1 cellular context compared by ENCODE assay signal in the genomic region with DNA sequence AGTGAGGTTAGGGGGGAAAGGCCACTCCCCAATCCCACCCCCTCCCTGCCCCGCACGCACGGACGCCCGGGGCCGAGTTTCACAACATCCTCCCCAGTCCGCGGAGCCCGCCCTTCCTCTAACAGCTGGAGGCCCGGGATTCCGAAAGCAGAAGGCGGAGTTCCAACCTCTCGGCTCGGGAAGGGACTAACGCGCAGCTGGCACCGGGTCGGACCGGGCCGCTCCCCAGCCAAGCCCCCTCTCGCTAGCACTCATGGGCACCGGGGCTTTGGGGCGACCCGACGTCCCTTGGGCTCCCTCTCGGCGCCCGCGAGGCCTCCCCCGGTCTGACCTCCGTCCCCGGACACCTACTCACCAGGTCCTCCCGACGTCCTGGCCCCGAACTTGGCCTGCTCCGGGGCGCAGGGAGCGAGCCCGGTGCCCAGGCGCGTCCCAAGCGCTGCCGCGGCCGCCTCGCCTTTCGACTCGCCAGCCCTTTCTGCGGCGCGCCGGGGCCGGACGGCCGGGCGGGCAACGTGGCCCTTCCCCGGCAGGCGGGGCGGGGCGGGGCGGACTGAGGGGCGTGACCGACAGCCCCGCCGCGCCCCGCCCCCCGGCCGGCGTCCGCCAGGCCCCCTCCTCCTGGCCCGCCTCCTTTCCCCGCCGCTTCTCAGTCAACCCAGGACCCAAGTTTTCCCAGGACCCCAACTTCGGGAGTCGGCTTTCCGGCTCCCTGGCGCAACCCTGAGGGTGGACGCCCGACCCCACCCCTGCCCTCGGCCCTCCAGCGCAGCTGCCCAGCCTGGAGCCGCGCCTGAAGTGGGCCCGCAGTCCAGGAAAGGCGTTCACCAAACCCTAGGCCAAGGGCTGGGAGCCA.
TF ChIP-seq lines count a peak whose summit lies in the region.

TSS of gene MGAT1 (minus strand) at position 482 of the 856 bp plus-strand sequence. CDS start 9,835 bp downstream, outside the sequence.

TF ChIP-seq in HepG2, 621 proteins besides CTCF, POLR2A, EP300 and RAD21 (continued from another document and continues in another):
- TF ChIP-seq, protein P1, sequence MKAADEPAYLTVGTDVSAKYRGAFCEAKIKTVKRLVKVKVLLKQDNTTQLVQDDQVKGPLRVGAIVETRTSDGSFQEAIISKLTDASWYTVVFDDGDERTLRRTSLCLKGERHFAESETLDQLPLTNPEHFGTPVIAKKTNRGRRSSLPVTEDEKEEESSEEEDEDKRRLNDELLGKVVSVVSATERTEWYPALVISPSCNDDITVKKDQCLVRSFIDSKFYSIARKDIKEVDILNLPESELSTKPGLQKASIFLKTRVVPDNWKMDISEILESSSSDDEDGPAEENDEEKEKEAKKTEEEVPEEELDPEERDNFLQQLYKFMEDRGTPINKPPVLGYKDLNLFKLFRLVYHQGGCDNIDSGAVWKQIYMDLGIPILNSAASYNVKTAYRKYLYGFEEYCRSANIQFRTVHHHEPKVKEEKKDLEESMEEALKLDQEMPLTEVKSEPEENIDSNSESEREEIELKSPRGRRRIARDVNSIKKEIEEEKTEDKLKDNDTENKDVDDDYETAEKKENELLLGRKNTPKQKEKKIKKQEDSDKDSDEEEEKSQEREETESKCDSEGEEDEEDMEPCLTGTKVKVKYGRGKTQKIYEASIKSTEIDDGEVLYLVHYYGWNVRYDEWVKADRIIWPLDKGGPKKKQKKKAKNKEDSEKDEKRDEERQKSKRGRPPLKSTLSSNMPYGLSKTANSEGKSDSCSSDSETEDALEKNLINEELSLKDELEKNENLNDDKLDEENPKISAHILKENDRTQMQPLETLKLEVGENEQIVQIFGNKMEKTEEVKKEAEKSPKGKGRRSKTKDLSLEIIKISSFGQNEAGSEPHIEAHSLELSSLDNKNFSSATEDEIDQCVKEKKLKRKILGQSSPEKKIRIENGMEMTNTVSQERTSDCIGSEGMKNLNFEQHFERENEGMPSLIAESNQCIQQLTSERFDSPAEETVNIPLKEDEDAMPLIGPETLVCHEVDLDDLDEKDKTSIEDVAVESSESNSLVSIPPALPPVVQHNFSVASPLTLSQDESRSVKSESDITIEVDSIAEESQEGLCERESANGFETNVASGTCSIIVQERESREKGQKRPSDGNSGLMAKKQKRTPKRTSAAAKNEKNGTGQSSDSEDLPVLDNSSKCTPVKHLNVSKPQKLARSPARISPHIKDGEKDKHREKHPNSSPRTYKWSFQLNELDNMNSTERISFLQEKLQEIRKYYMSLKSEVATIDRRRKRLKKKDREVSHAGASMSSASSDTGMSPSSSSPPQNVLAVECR (CRISPR knock-in tag; IDR thresholded peaks at IDR 0.05; ENCODE audit: borderline replicate concordance) = peak; percentile 89
- TF ChIP-seq ZKSCAN5 (CRISPR knock-in tag; IDR thresholded peaks at IDR 0.05) (no peak), ZNF788 (CRISPR knock-in tag; IDR thresholded peaks at IDR 0.05; ENCODE audit: borderline replicate concordance) (peak; percentile 69; the same call in 1 of the 2 replicates), ZNF83 (CRISPR knock-in tag; IDR thresholded peaks at IDR 0.05; ENCODE audit: borderline replicate concordance) (0 out of 2 replicates have a peak, but pooled peaks have one; percentile 40), ZNF101 (CRISPR knock-in tag; IDR thresholded peaks at IDR 0.05; ENCODE audit: borderline replicate concordance, low read depth) (no peak), ZNF367 (CRISPR knock-in tag; IDR thresholded peaks at IDR 0.05; ENCODE audit: borderline replicate concordance) (no peak), ZEB1 (IDR thresholded peaks at IDR 0.05; ENCODE audit: insufficient replicate concordance, low read depth) (no peak), E2F1 (CRISPR knock-in tag; IDR thresholded peaks at IDR 0.05) (peak; percentile 56; the same call in 1 of the 2 replicates), RBAK (CRISPR knock-in tag; IDR thresholded peaks at IDR 0.05) (no peak), HNF1B (CRISPR knock-in tag; IDR thresholded peaks at IDR 0.05) (no peak), BORCS8-MEF2B (CRISPR knock-in tag; IDR thresholded peaks at IDR 0.05) (no peak), AGO2 (optimal IDR thresholded peaks at IDR 0.05; ENCODE audit: low read depth, low read length) (peak; percentile 95), ZSCAN21 (CRISPR knock-in tag; IDR thresholded peaks at IDR 0.05; ENCODE audit: borderline replicate concordance) (peak; percentile 18; the same call in 1 of the 2 replicates), MEIS1 (CRISPR knock-in tag; IDR thresholded peaks at IDR 0.05; ENCODE audit: borderline replicate concordance) (peak; percentile 77), NR2F6 (IDR thresholded peaks at IDR 0.05) (no peak), NR2F6 (CRISPR knock-in tag; IDR thresholded peaks at IDR 0.05) (no peak), NFE2 (CRISPR knock-in tag; IDR thresholded peaks at IDR 0.05) (no peak), SMC3 (IDR thresholded peaks at IDR 0.05; ENCODE audit: low read length) (no peak), ZNF547 (CRISPR knock-in tag; IDR thresholded peaks at IDR 0.05) (0 out of 2 replicates have a peak, but pooled peaks have one; percentile 52), ZFX (CRISPR knock-in tag; IDR thresholded peaks at IDR 0.05; ENCODE audit: low read depth) (peak; percentile 68; the same call in 1 of the 2 replicates), ZNF724P (CRISPR knock-in tag; IDR thresholded peaks at IDR 0.05; ENCODE audit: borderline replicate concordance) (no peak), PAXIP1 (CRISPR knock-in tag; conservative IDR thresholded peaks at IDR 0.05) (peak; percentile 35; the same call in 1 of the 2 replicates), ESRRA (CRISPR knock-in tag; IDR thresholded peaks at IDR 0.05; ENCODE audit: low read depth) (peak; percentile 67; the same call in 1 of the 2 replicates), JDP2 (CRISPR knock-in tag; IDR thresholded peaks at IDR 0.05; ENCODE audit: borderline replicate concordance) (no peak), DNMT1 (CRISPR knock-in tag; IDR thresholded peaks at IDR 0.05) (0 out of 2 replicates have a peak, but pooled peaks have one; percentile 30), ZNF430 (CRISPR knock-in tag; IDR thresholded peaks at IDR 0.05) (no peak), ZNF143 (CRISPR knock-in tag; IDR thresholded peaks at IDR 0.05) (no peak), ZNF883 (CRISPR knock-in tag; IDR thresholded peaks at IDR 0.05; ENCODE audit: not compliant biosample characterization) (no peak), HMG20B (CRISPR knock-in tag; conservative IDR thresholded peaks at IDR 0.05) (no peak), SRY (CRISPR knock-in tag; IDR thresholded peaks at IDR 0.05) (0 out of 2 replicates have a peak, but pooled peaks have one; percentile 59), PRDM15 (CRISPR knock-in tag; IDR thresholded peaks at IDR 0.05) (0 out of 2 replicates have a peak, but pooled peaks have one; percentile 22), ZNF761 (CRISPR knock-in tag; conservative IDR thresholded peaks at IDR 0.05) (peak; percentile 59; the same call in 1 of the 2 replicates), YEATS2 (CRISPR knock-in tag; IDR thresholded peaks at IDR 0.05; ENCODE audit: borderline replicate concordance) (no peak), SNRNP70 (IDR thresholded peaks at IDR 0.05; ENCODE audit: low read depth, low read length) (no peak), EED (CRISPR knock-in tag; IDR thresholded peaks at IDR 0.05) (0 out of 2 replicates have a peak, but pooled peaks have one; percentile 29), JARID2 (CRISPR knock-in tag; IDR thresholded peaks at IDR 0.05; ENCODE audit: insufficient replicate concordance) (no peak)
- TF ChIP-seq, protein P2, sequence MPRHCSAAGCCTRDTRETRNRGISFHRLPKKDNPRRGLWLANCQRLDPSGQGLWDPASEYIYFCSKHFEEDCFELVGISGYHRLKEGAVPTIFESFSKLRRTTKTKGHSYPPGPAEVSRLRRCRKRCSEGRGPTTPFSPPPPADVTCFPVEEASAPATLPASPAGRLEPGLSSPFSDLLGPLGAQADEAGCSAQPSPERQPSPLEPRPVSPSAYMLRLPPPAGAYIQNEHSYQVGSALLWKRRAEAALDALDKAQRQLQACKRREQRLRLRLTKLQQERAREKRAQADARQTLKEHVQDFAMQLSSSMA (CRISPR knock-in tag; IDR thresholded peaks at IDR 0.05) = 0 out of 2 replicates have a peak, but pooled peaks have one; percentile 19
- TF ChIP-seq, protein P3, sequence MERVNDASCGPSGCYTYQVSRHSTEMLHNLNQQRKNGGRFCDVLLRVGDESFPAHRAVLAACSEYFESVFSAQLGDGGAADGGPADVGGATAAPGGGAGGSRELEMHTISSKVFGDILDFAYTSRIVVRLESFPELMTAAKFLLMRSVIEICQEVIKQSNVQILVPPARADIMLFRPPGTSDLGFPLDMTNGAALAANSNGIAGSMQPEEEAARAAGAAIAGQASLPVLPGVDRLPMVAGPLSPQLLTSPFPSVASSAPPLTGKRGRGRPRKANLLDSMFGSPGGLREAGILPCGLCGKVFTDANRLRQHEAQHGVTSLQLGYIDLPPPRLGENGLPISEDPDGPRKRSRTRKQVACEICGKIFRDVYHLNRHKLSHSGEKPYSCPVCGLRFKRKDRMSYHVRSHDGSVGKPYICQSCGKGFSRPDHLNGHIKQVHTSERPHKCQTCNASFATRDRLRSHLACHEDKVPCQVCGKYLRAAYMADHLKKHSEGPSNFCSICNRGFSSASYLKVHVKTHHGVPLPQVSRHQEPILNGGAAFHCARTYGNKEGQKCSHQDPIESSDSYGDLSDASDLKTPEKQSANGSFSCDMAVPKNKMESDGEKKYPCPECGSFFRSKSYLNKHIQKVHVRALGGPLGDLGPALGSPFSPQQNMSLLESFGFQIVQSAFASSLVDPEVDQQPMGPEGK (CRISPR knock-in tag; IDR thresholded peaks at IDR 0.05) = peak; percentile 72
